ENCODE assay signal across 9 cellular contexts in genomic region chr18:75456277-75456676, GRCh38. TPM values are rescaled to one million over a fixed set of nuclear protein-coding genes. Genes with fewer than 3 reads are reported as not detected.
DNase-seq lines count a peak whose midpoint lies in the region; TF ChIP-seq lines count a peak whose summit lies in the region.
"Had no signal": no experiment of that assay in that cellular context is flagged by ENCODE, and none has a peak within 500 bp of the region (broad histone marks: within the 10 kb centered on the region; RNA-seq: fewer than 3 reads in every experiment).

No MANE protein-coding gene starts in this region.

- TF ChIP-seq CTCF in foreskin fibroblast (IDR thresholded peaks at IDR 0.05; ENCODE audit: low read depth, low read length): no peak

- H3K4me3 ChIP-seq in foreskin fibroblast (ENCODE audit: low read depth in 1 of 2, low read length in 2 of 2): peak overlapping the region; percentile 39 to 42

- DNase-seq in stimulated activated naive CD4-positive, alpha-beta T cell treated with Interleukin-2 at 50 U/mL for 16 hours (lab: John Stamatoyannopoulos, UW): peak; percentile 23
- DNase-seq in stimulated activated naive CD4-positive, alpha-beta T cell (lab: John Stamatoyannopoulos, UW): no peak
- DNase-seq in foreskin fibroblast (peak in 1 of 2 donors; percentile 63), pons (ENCODE audit: low spot score) (peak; percentile 1), RPMI8226 (no peak), SK-N-DZ (ENCODE audit: low spot score) (no peak), T1000 (lab: John Stamatoyannopoulos, UW) (no peak), NCI-H128 (lab: John Stamatoyannopoulos, UW; ENCODE audit: unreplicated experiment) (no peak)
- DNase-seq: CD4-positive, CD25-positive, alpha-beta regulatory T cell had no signal

RNA-seq across cellular contexts. Expression of gene SMIM21, which starts 28.8 kb away (rescaled TPM):
- polyA plus RNA-seq in SK-N-DZ (2014; cell fraction: cytosol; rRNA removed): not detected in 2 replicates
- not detected in 2 replicates for polyA plus RNA-seq in SK-N-DZ (2014; cell fraction: nucleus; rRNA removed)
- polyA plus RNA-seq: CD4-positive, CD25-positive, alpha-beta regulatory T cell had no signal

Comparison
In these comparisons a context has a peak if more than half of its experiments do, and no peak if none do; other contexts are left out.
1. DNase-seq: peak in stimulated activated naive CD4-positive, alpha-beta T cell treated with Interleukin-2 at 50 U/mL for 16 hours (single experiment) and pons (single experiment); none in stimulated activated naive CD4-positive, alpha-beta T cell (0 of 6), RPMI8226 (single experiment), SK-N-DZ (single experiment), T1000 (single experiment) and NCI-H128 (single experiment).